Comparison of ENCODE assay signal across 13 cellular contexts in the genomic region with DNA sequence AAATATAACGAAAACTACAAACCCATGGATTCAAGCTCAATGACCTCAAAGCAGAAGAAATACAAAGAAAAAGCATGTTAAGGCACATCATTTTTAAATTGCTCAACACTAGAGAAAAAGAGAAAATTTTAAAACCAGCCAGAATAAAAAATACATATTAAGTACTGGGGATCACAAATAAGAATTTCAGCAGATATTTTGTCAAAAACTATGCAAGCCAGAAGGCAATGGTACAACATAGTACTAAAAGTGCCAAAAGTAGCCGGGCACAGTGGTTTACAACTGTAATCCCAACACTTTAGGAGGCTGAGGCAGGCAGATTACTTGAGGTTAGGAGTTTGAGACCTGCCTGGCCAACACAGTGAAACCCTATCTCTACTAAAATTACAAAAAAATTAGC. TPM values are rescaled to one million over a fixed set of nuclear protein-coding genes. Genes with fewer than 3 reads are reported as not detected.
A peak's percentile ranks its signal among the peaks of the same experiment; 100 is the strongest.
DNase-seq lines count a peak whose midpoint lies in the region; ATAC-seq, FAIRE-seq and TF ChIP-seq lines count a peak whose summit lies in the region.
"Had no signal": no experiment of that assay in that cellular context is flagged by ENCODE, and none has a peak within 500 bp of the region (broad histone marks: within the 10 kb centered on the region; RNA-seq: fewer than 3 reads in every experiment).

No MANE protein-coding gene starts in this region.

- H3K27ac ChIP-seq in upper lobe of right lung, result no peak overlapping the region
- H3K27ac ChIP-seq in aorta (ENCODE audit: low read depth in 1 of 2, low read length in 2 of 2), result no peak overlapping the region

- 88 to 91% methylated on average over 2 of the region's 2 CpGs for WGBS in aorta, 2 donors

- peaks cover 17% of the 10 kb centered on the region for H3K9me3 ChIP-seq in upper lobe of right lung
- peaks cover 1% of the 10 kb centered on the region for H3K9me3 ChIP-seq in aorta (ENCODE audit: control insufficient read depth, low read length)

- H3K27me3 ChIP-seq in bronchial epithelial cell (ENCODE audit: control insufficient read depth, insufficient read depth, low read length), result no peaks in the 10 kb centered on the region
- no peaks in the 10 kb centered on the region for H3K27me3 ChIP-seq in upper lobe of right lung
- H3K27me3 ChIP-seq in aorta (ENCODE audit: control insufficient read depth in 1 of 2, insufficient read depth in 2 of 2, low read length in 1 of 2), result no peaks in the 10 kb centered on the region

- DNase-seq in A172 (ENCODE audit: low spot score), result peak; percentile 3
- DNase-seq in DMS153 (lab: John Stamatoyannopoulos, UW), result peak; percentile 16
- DNase-seq in NCI-H2171 (lab: John Stamatoyannopoulos, UW), result peak; percentile 29
- DNase-seq in bronchial epithelial cell (ENCODE audit: low read depth), result peak; percentile 35
- no peak for DNase-seq in upper lobe of right lung
- no peak for DNase-seq in iPS-NIHi7 (ENCODE audit: extremely low spot score)
- no peak for DNase-seq in aorta
- DNase-seq: activated CD4-positive, CD25-positive, alpha-beta regulatory T cell; activated gamma-delta T cell treated with Interleukin-2 at 50 U/mL for 16 hours; DND-41; occipital lobe; trophoblast cell had no signal

- no peak for ATAC-seq in upper lobe of right lung
- ATAC-seq in GM21528 (IDR thresholded peaks at IDR 0.05; ENCODE audit: low FRiP score, unreplicated experiment), result no peak
- ATAC-seq in aorta (ENCODE audit: low FRiP score), result no peak

- H3K4me3 ChIP-seq in bronchial epithelial cell (ENCODE audit: low read depth, low read length) (no peak overlapping the region), upper lobe of right lung (no peak overlapping the region), aorta (ENCODE audit: low read length in 2 of 2) (no peak overlapping the region)

- no peak for FAIRE-seq in bronchial epithelial cell (lab: Jason Lieb, UNC)

- H3K4me1 ChIP-seq in upper lobe of right lung, result no peaks in the 10 kb centered on the region
- H3K4me1 ChIP-seq in aorta (ENCODE audit: control insufficient read depth in 1 of 2, insufficient read depth in 2 of 2, low read length in 2 of 2), result no peaks in the 10 kb centered on the region

- TF ChIP-seq CTCF in bronchial epithelial cell (IDR thresholded peaks at IDR 0.05; ENCODE audit: insufficient read depth, low read length, severe bottlenecking), result no peak
- no peak for TF ChIP-seq CTCF in upper lobe of right lung (IDR thresholded peaks at IDR 0.05)

- H3K36me3 ChIP-seq in bronchial epithelial cell (ENCODE audit: control insufficient read depth, insufficient read depth, low read length) (no peaks in the 10 kb centered on the region), upper lobe of right lung (no peaks in the 10 kb centered on the region), aorta (ENCODE audit: control insufficient read depth in 1 of 2, insufficient read depth in 2 of 2, low read length in 1 of 2) (peaks cover 0 to 3% of the 10 kb centered on the region in 2 donors)

- intact Hi-C loops in upper lobe of right lung (cut with DNase I) (no loop called here), aorta (cut with DNase I) (no loop called here)

RNA-seq across cellular contexts. Expression of a gene that starts 10.2 kb away (rescaled TPM):
- 26.2 and 28.1 TPM in 2 replicates for total RNA-seq in A172 (2014; rRNA removed; shearing (Covaris generic))
- 35.3 and 39.2 TPM in 2 replicates for total RNA-seq in bronchial epithelial cell
- 22.3 TPM for total RNA-seq in upper lobe of right lung
- total RNA-seq in aorta, result 10 to 100 TPM; 14.4 to 17.5 TPM
- 10 to 100 TPM in 1 of 2 donors, 1 to 10 TPM in 1; 6.1 to 10.5 TPM for polyA plus RNA-seq in aorta

Comparison
In these comparisons a context has a peak if more than half of its experiments do, and no peak if none do; other contexts are left out.
1. DNase-seq: peak in A172 (single experiment), DMS153 (single experiment), NCI-H2171 (single experiment) and bronchial epithelial cell (single experiment); none in upper lobe of right lung (single experiment), iPS-NIHi7 (single experiment) and aorta (0 of 2).